Comparison of ENCODE assay signal across 14 cellular contexts in the genomic region with DNA sequence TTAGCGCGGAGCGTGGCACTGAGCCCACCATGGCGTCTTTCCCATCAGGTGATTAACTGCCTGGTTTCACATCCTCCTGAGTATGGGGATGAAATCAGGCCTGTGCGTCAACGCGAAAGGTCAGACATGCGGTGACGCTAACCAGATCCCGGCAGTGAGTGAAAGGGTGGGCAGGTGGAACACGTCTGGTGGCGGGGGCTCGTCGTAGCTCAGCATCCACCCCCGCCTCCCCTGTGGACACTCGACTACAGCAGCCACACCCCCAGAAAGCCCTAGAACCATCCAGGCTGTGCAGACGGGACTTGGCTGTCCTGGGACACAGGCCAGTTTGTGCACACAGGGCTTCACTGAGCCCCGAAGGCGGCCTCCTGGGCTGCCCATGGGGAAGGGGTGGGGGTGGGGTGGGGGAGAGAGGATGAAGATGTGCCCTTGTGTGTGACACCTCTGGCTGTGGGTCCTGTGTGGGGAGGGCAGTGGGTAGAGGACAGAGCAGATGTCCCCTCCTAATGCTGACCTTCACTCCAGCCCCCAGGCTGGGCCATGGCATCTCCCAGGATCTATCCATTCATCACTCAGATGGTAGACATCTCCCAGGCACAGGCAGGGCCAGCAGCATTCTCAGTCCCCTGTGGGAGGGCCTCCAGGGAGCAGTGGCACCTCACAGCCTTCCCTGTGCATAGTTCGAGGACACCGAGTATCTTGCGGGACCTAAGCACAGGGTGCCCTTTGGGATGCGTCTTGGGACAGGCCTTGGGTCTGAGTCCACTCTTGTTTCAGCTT. TPM values are rescaled to one million over a fixed set of nuclear protein-coding genes. Genes with fewer than 3 reads are reported as not detected.
DNase-seq lines count a peak whose midpoint lies in the region; ATAC-seq and TF ChIP-seq lines count a peak whose summit lies in the region.
"Had no signal": no experiment of that assay in that cellular context is flagged by ENCODE, and none has a peak within 500 bp of the region (broad histone marks: within the 10 kb centered on the region; RNA-seq: fewer than 3 reads in every experiment).

No MANE protein-coding gene starts in this region.

- peaks cover 6% of the 10 kb centered on the region for H3K4me1 Mint-ChIP-seq in stimulated activated effector memory CD8-positive, alpha-beta T cell treated with anti-CD3 and anti-CD28 coated beads, Interleukin-12 subunit alpha, Interleukin-12 subunit beta, amount 100 ng/mL, for 72 hours

- peak overlapping the region; percentile 87 to 92 for H3K27ac ChIP-seq in coronary artery
- H3K27ac ChIP-seq: C4-2B, KMS-11, SK-N-MC had no signal

- TF ChIP-seq CTCF in coronary artery (IDR thresholded peaks at IDR 0.05), result no peak

- no peak overlapping the region for H3K27ac Mint-ChIP-seq in stimulated activated effector memory CD8-positive, alpha-beta T cell treated with anti-CD3 and anti-CD28 coated beads, Interleukin-12 subunit alpha, Interleukin-12 subunit beta, amount 100 ng/mL, for 72 hours
- H3K27ac Mint-ChIP-seq: activated naive CD4-positive, alpha-beta T cell treated with anti-CD3 and anti-CD28 coated beads for 36 hours; progenitor cell of endocrine pancreas had no signal

- H3K9me3 Mint-ChIP-seq in stimulated activated effector memory CD8-positive, alpha-beta T cell treated with anti-CD3 and anti-CD28 coated beads, Interleukin-12 subunit alpha, Interleukin-12 subunit beta, amount 100 ng/mL, for 72 hours, result no peaks in the 10 kb centered on the region
- H3K9me3 Mint-ChIP-seq: activated naive CD4-positive, alpha-beta T cell treated with anti-CD3 and anti-CD28 coated beads for 36 hours had no signal

- intact Hi-C loops in left colon (cut with DNase I, micrococcal nuclease), result no loop called here

- no peak overlapping the region for H3K4me3 ChIP-seq in coronary artery
- H3K4me3 ChIP-seq: SK-N-MC had no signal

- no peak overlapping the region for H3K4me3 Mint-ChIP-seq in stimulated activated effector memory CD8-positive, alpha-beta T cell treated with anti-CD3 and anti-CD28 coated beads, Interleukin-12 subunit alpha, Interleukin-12 subunit beta, amount 100 ng/mL, for 72 hours
- H3K4me3 Mint-ChIP-seq: activated naive CD4-positive, alpha-beta T cell treated with anti-CD3 and anti-CD28 coated beads for 36 hours had no signal

- no peaks in the 10 kb centered on the region for H3K36me3 Mint-ChIP-seq in stimulated activated effector memory CD8-positive, alpha-beta T cell treated with anti-CD3 and anti-CD28 coated beads, Interleukin-12 subunit alpha, Interleukin-12 subunit beta, amount 100 ng/mL, for 72 hours

- DNase-seq in coronary artery (ENCODE audit: low spot score), result no peak
- DNase-seq in left colon, result peak; percentile 51 to 91
- DNase-seq in stimulated activated effector memory CD8-positive, alpha-beta T cell treated with anti-CD3 and anti-CD28 coated beads, Interleukin-12 subunit alpha, Interleukin-12 subunit beta, amount 100 ng/mL, for 72 hours (ENCODE audit: low spot score in 2 of 2), result no peak
- DNase-seq in middle frontal gyrus (ENCODE audit: extremely low spot score, low spot score), result no peak
- DNase-seq in GM03348 (ENCODE audit: low spot score), result no peak
- no peak for DNase-seq in H4 (ENCODE audit: low spot score)
- DNase-seq in HCEC 1CT, result no peak
- DNase-seq: activated CD4-positive, alpha-beta T cell treated with anti-CD3 and anti-CD28 coated beads for 48 hours; activated naive CD4-positive, alpha-beta T cell treated with anti-CD3 and anti-CD28 coated beads for 36 hours had no signal

- peak; percentile 55 for ATAC-seq in HG03439 (IDR thresholded peaks at IDR 0.05; ENCODE audit: unreplicated experiment)
- peak; percentile 52 for ATAC-seq in left colon
- peak; percentile 9 for ATAC-seq in stimulated activated effector memory CD8-positive, alpha-beta T cell treated with anti-CD3 and anti-CD28 coated beads, Interleukin-12 subunit alpha, Interleukin-12 subunit beta, amount 100 ng/mL, for 72 hours

RNA-seq across cellular contexts. Expression of a gene that starts 27.5 kb away (rescaled TPM):
- total RNA-seq in left colon, result 10 to 100 TPM in 1 of 2 donors, 1 to 10 TPM in 1; 1.8 to 24.8 TPM
- not detected in 2 replicates for total RNA-seq in H4 (2014; rRNA removed; shearing (Covaris generic))

Comparison
In these comparisons a context has a peak if more than half of its experiments do, and no peak if none do; other contexts are left out.
1. DNase-seq: peak in left colon (2 of 2); none in coronary artery (single experiment), stimulated activated effector memory CD8-positive, alpha-beta T cell treated with anti-CD3 and anti-CD28 coated beads, Interleukin-12 subunit alpha, Interleukin-12 subunit beta, amount 100 ng/mL, for 72 hours (0 of 2), middle frontal gyrus (single experiment), GM03348 (single experiment), H4 (single experiment) and HCEC 1CT (single experiment).
2. Peak in every context shown above with its lines, with median percentiles within 50 percentile points of each other: ATAC-seq.